33 cellular contexts compared by ENCODE assay signal in genomic region chr4:110712486-110712885, GRCh38.
"Had no signal": no experiment of that assay in that cellular context is flagged by ENCODE, and none has a peak within 500 bp of the region (broad histone marks: within the 10 kb centered on the region; RNA-seq: fewer than 3 reads in every experiment).

No MANE protein-coding gene starts in this region.

- H3K4me3 ChIP-seq: adrenal gland, body of pancreas, breast epithelium had no signal

- DNase-seq: activated B cell treated with CpG ODN at 0.5 μM for 24 hours; activated CD4-positive, alpha-beta memory T cell treated with anti-CD3 and anti-CD28 coated beads for 36 hours; activated CD4-positive, alpha-beta T cell treated with anti-CD3 and anti-CD28 coated beads for 4 hours; activated CD4-positive, alpha-beta T cell treated with anti-CD3 and anti-CD28 coated beads, Interleukin-2, amount 10 ng/mL, durations not matched to agents 24 days and 14 days; activated CD4-positive, alpha-beta T cell treated with anti-CD3 and anti-CD28 coated beads, Interleukin-2, amount 50 U/mL, for 1 hour; activated CD4-positive, alpha-beta T cell treated with anti-CD3 and anti-CD28 coated beads, Interleukin-2, amount 50 U/mL, for 4 hours; activated CD4-positive, CD25-positive, alpha-beta regulatory T cell treated with anti-CD3 and anti-CD28 coated beads, Interleukin-2, amount 50 U/mL, for 72 hours; activated CD8-positive, alpha-beta memory T cell treated with anti-CD3 and anti-CD28 coated beads, Interleukin-2, amount 50 U/mL, for 4 hours; activated CD8-positive, alpha-beta T cell treated with anti-CD3 and anti-CD28 coated beads for 36 hours; activated effector memory CD4-positive, alpha-beta T cell treated with anti-CD3 and anti-CD28 coated beads, Interleukin-2, amount 50 U/mL, for 16 hours; activated gamma-delta T cell treated with Interleukin-2 at 50 U/mL for 16 hours; activated naive CD4-positive, alpha-beta T cell; activated naive CD4-positive, alpha-beta T cell treated with anti-CD3 and anti-CD28 coated beads for 36 hours; activated naive CD4-positive, alpha-beta T cell treated with anti-CD3 and anti-CD28 coated beads, Interleukin-2, amount 50 U/mL, for 16 hours; activated naive CD8-positive, alpha-beta T cell treated with anti-CD3 and anti-CD28 coated beads for 36 hours; activated T-cell treated with anti-CD3 and anti-CD28 coated beads for 4 hours; activated T-cell treated with anti-CD3 and anti-CD28 coated beads, Interleukin-2, amount 50 U/mL, for 1 hour; activated T-cell treated with anti-CD3 and anti-CD28 coated beads, Interleukin-2, amount 50 U/mL, for 4 hours; activated T-cell treated with anti-CD3 and anti-CD28 coated beads, Interleukin-2, amount 50 U/mL, for 72 hours; adrenal gland; amniotic stem cell; aorta; body of pancreas; brain microvascular endothelial cell; central memory CD4-positive, alpha-beta T cell; T-helper 2 cell; T-helper 9 cell had no signal

- H3K36me3 ChIP-seq: adrenal gland, brain microvascular endothelial cell, breast epithelium had no signal

- H3K27ac ChIP-seq: adrenal gland, body of pancreas, brain microvascular endothelial cell, breast epithelium, VCaP had no signal

- H3K9me3 ChIP-seq: adrenal gland, body of pancreas, breast epithelium had no signal

- ATAC-seq: activated CD8-positive, alpha-beta T cell treated with anti-CD3 and anti-CD28 coated beads for 36 hours; activated naive CD4-positive, alpha-beta T cell treated with anti-CD3 and anti-CD28 coated beads, Interleukin-2, amount 50 U/mL, for 72 hours; activated T-cell treated with anti-CD3 and anti-CD28 coated beads, Interleukin-2, amount 50 U/mL, for 4 hours; activated T-cell treated with anti-CD3 and anti-CD28 coated beads, Interleukin-2, amount 50 U/mL, for 72 hours; activated T-helper 17 cell treated with anti-CD3 and anti-CD28 coated beads, Interleukin-2, amount 50 U/mL, for 72 hours; body of pancreas had no signal

- H3K27me3 ChIP-seq: adrenal gland, body of pancreas, brain microvascular endothelial cell, breast epithelium had no signal

- H3K4me1 ChIP-seq: adrenal gland, body of pancreas, breast epithelium had no signal

- FAIRE-seq: astrocyte, TTC549 had no signal
